Comparison of ENCODE assay signal across 18 cellular contexts in genomic region chr17:57389474-57389873, GRCh38.
"Had no signal": no experiment of that assay in that cellular context is flagged by ENCODE, and none has a peak within 500 bp of the region (broad histone marks: within the 10 kb centered on the region; RNA-seq: fewer than 3 reads in every experiment).

No MANE protein-coding gene starts in this region.

- H3K4me1 ChIP-seq: colonic mucosa, foreskin keratinocyte, stomach, upper lobe of left lung, uterus had no signal

- H3K9me3 ChIP-seq: colonic mucosa, neutrophil, thyroid gland had no signal

- H3K27ac ChIP-seq: colonic mucosa, foreskin keratinocyte, hepatocyte, neutrophil, sigmoid colon, skin epidermis, stomach, thyroid gland, upper lobe of left lung, uterus had no signal

- H3K27ac Mint-ChIP-seq: nephron had no signal

- H2AFZ ChIP-seq: hepatocyte had no signal

- H3K36me3 ChIP-seq: colonic mucosa, neutrophil, sigmoid colon, thyroid gland, upper lobe of left lung, uterus had no signal

- H3K4me2 ChIP-seq: hepatocyte had no signal

- H3K27me3 Mint-ChIP-seq: naive B cell had no signal

- H3K4me3 Mint-ChIP-seq: naive B cell, nephron had no signal

- H3K4me1 Mint-ChIP-seq: nephron had no signal

- ATAC-seq: foreskin keratinocyte had no signal

- H3K4me3 ChIP-seq: colonic mucosa, hepatocyte, sigmoid colon, skin epidermis, stomach, thyroid gland, upper lobe of left lung, uterus had no signal

- H3K27me3 ChIP-seq: colonic mucosa, foreskin keratinocyte, hepatocyte, neutrophil, sigmoid colon, stomach, thyroid gland, upper lobe of left lung, uterus had no signal

- DNase-seq: colonic mucosa; dermis blood vessel endothelial cell; foreskin keratinocyte; head of caudate nucleus; mesendoderm; naive B cell; sigmoid colon; stimulated activated CD4-positive, alpha-beta T cell treated with anti-CD3 and anti-CD28 coated beads, Interleukin-2, amount 100 ng/mL, for 24 hours; stimulated activated CD4-positive, alpha-beta T cell treated with anti-CD3 and anti-CD28 coated beads, Interleukin-4, amount 100 ng/mL, for 4 hours; stimulated activated naive CD4-positive, alpha-beta T cell; stomach; thyroid gland; upper lobe of left lung; uterus had no signal
